Comparison of ENCODE assay signal across 8 cellular contexts in genomic region chr20:63497946-63498935, GRCh38. TPM values are rescaled to one million over a fixed set of nuclear protein-coding genes. Genes with fewer than 3 reads are reported as not detected.
DNase-seq lines count a peak whose midpoint lies in the region; ATAC-seq and TF ChIP-seq lines count a peak whose summit lies in the region.
"Had no signal": no experiment of that assay in that cellular context is flagged by ENCODE, and none has a peak within 500 bp of the region (broad histone marks: within the 10 kb centered on the region; RNA-seq: fewer than 3 reads in every experiment).

No MANE protein-coding gene starts in this region.

- no peaks in the 10 kb centered on the region; the same call in 1 of the 2 replicates for H4K20me1 ChIP-seq in SK-N-SH (ENCODE audit: insufficient read depth)

- H3K9ac ChIP-seq in SK-N-SH = no peak overlapping the region

- TF ChIP-seq EP300 in SK-N-SH (IDR thresholded peaks at IDR 0.05; ENCODE audit: borderline replicate concordance in 1 of 2, low read depth in 1 of 2, low read length in 1 of 2) = no peak

- in situ Hi-C loops in HAP-1 (cut with MboI; ENCODE audit: low sequenced_read_pairs) = no loop called here
- in situ Hi-C loops in gastrocnemius medialis (cut with MboI; ENCODE audit: low sequenced_read_pairs in 4 of 4) = no loop called here

- H3K4me3 ChIP-seq in HAP-1 (peak overlapping the region; percentile 68), SK-N-SH (ENCODE audit: low read depth in 2 of 2, low read length in 1 of 2) (peak overlapping the region; percentile 52 to 53; a peak in 3 of 4 replicates), heart right ventricle (peak overlapping the region; percentile 45 to 67 (median 60)), gastrocnemius medialis (peak overlapping the region; percentile 67 to 88 (median 84))

- H3K27me3 ChIP-seq in HAP-1 (ENCODE audit: low read depth) (no peaks in the 10 kb centered on the region), SK-N-SH (ENCODE audit: insufficient read depth) (no peaks in the 10 kb centered on the region), heart right ventricle (peaks cover 0 to 64% (median 44%) of the 10 kb centered on the region in 7 donors), gastrocnemius medialis (no peaks in the 10 kb centered on the region)

- no peak for TF ChIP-seq CTCF in SK-N-SH (IDR thresholded peaks at IDR 0.05)
- TF ChIP-seq CTCF in heart right ventricle (IDR thresholded peaks at IDR 0.05) = no peak
- TF ChIP-seq CTCF in gastrocnemius medialis (IDR thresholded peaks at IDR 0.05 in 4 of 5, conservative IDR thresholded peaks at IDR 0.05 in 1 of 5) = no peak

- peaks cover 15% of the 10 kb centered on the region for H3K4me1 ChIP-seq in HAP-1
- H3K4me1 ChIP-seq in SK-N-SH (ENCODE audit: control insufficient read depth in 1 of 2, insufficient read depth in 2 of 2, low read depth in 1 of 2, low read length in 1 of 2) = peaks cover 0 to 47% of the 10 kb centered on the region in 2 experiments; a peak in 1 of 4 replicates
- peaks cover 10 to 63% (median 48%) of the 10 kb centered on the region in 9 donors for H3K4me1 ChIP-seq in heart right ventricle
- H3K4me1 ChIP-seq in gastrocnemius medialis = peaks cover 35 to 64% of the 10 kb centered on the region in 2 donors

- POLR2A ChIA-PET in SK-N-SH (lab: Yijun Ruan, JAX) = interaction anchor here (0.8 to 3.3 kb wide), 3 partner anchors 23 to 41 kb away, joined by 4 to 31 read pairs (median 10); partner anchors contain the start of gene PPDPF

- H3K36me3 Mint-ChIP-seq in activated T-cell treated with anti-CD3 and anti-CD28 coated beads, Interleukin-2, amount 50 U/mL, for 4 hours (ENCODE audit: insufficient read depth) = no peaks in the 10 kb centered on the region

- H3K4me3 Mint-ChIP-seq in activated T-cell treated with anti-CD3 and anti-CD28 coated beads, Interleukin-2, amount 50 U/mL, for 4 hours = no peak overlapping the region

- H3K27me3 Mint-ChIP-seq in activated T-cell treated with anti-CD3 and anti-CD28 coated beads, Interleukin-2, amount 50 U/mL, for 4 hours (ENCODE audit: low read depth) = peaks cover 16% of the 10 kb centered on the region

- ATAC-seq in heart right ventricle (peak; percentile 12 to 62 (median 50)), gastrocnemius medialis (peak; percentile 22 to 33), GM21515 (IDR thresholded peaks at IDR 0.05; ENCODE audit: unreplicated experiment) (no peak), HG03196 (IDR thresholded peaks at IDR 0.05; ENCODE audit: unreplicated experiment) (no peak)
- ATAC-seq in activated T-cell treated with anti-CD3 and anti-CD28 coated beads, Interleukin-2, amount 50 U/mL, for 4 hours = no peak

- no peak overlapping the region for H2AFZ ChIP-seq in SK-N-SH (ENCODE audit: low read depth)

- CTCF ChIA-PET in SK-N-SH (lab: Yijun Ruan, JAX) = interaction anchor here (1.0 to 3.4 kb wide), 6 partner anchors 15 to 40 kb away, joined by 3 to 76 read pairs (median 27); partner anchors contain the start of genes PPDPF and PTK6

- H3K9me3 ChIP-seq in HAP-1 = no peaks in the 10 kb centered on the region
- no peaks in the 10 kb centered on the region for H3K9me3 ChIP-seq in SK-N-SH
- no peaks in the 10 kb centered on the region for H3K9me3 ChIP-seq in heart right ventricle
- no peaks in the 10 kb centered on the region for H3K9me3 ChIP-seq in gastrocnemius medialis
- H3K9me3 ChIP-seq: neutrophil had no signal

- no peak; the same call in 1 of the 2 replicates for TF ChIP-seq RAD21 in SK-N-SH (IDR thresholded peaks at IDR 0.05; ENCODE audit: low read length)

- no peaks in the 10 kb centered on the region for H3K9me2 ChIP-seq in SK-N-SH

- peaks cover 7% of the 10 kb centered on the region for H3F3A ChIP-seq in SK-N-SH (replicated peaks; ENCODE audit: insufficient read depth)

- H3K9me3 Mint-ChIP-seq in activated T-cell treated with anti-CD3 and anti-CD28 coated beads, Interleukin-2, amount 50 U/mL, for 4 hours = no peaks in the 10 kb centered on the region

- no peaks in the 10 kb centered on the region for H3K79me2 ChIP-seq in SK-N-SH (ENCODE audit: insufficient read depth)

- peak; percentile 73 to 87 for TF ChIP-seq POLR2A in gastrocnemius medialis (IDR thresholded peaks at IDR 0.05)

- H3K4me1 Mint-ChIP-seq in activated T-cell treated with anti-CD3 and anti-CD28 coated beads, Interleukin-2, amount 50 U/mL, for 4 hours (ENCODE audit: low read depth) = peaks cover 4% of the 10 kb centered on the region

- 4% methylated on average over 16 of the region's 60 CpGs for WGBS in SK-N-SH (ENCODE audit: low lambda C conversion rate)
- WGBS in heart right ventricle, 2 donors = 5 to 7% methylated on average over 48 to 58 of the region's 60 CpGs

- H3K27ac ChIP-seq in SK-N-SH (ENCODE audit: low read depth in 2 of 2, low read length in 1 of 2) (peak overlapping the region in 1 of 2 experiments; percentile 82; a peak in 2 of 4 replicates), heart right ventricle (peak overlapping the region; percentile 75 to 98 (median 91)), gastrocnemius medialis (peak overlapping the region; percentile 94 to 100 (median 98))
- H3K27ac ChIP-seq: neutrophil had no signal

- intact Hi-C loops in heart right ventricle (cut with DNase I) = loop anchor here in 4 of 10 donors (1.0 to 5.0 kb wide), 3 partner anchors 22 to 1121 kb away; partner anchors contain the start of gene PPDPF (in 4 of the 4)
- intact Hi-C loops in gastrocnemius medialis (cut with DNase I; ENCODE audit: low total_unique reads) = no loop called here

- H3K36me3 ChIP-seq in HAP-1 (replicated peaks) (peaks cover 43% of the 10 kb centered on the region), SK-N-SH (replicated peaks in 1 of 2; ENCODE audit: control insufficient read depth in 1 of 2, insufficient read depth in 2 of 2, low read length in 1 of 2) (peaks cover 0 to 6% of the 10 kb centered on the region in 2 experiments), heart right ventricle (peaks cover 0 to 26% (median 0%) of the 10 kb centered on the region in 9 donors), gastrocnemius medialis (peaks cover 0 to 26% of the 10 kb centered on the region in 2 donors)
- H3K36me3 ChIP-seq: neutrophil had no signal

- DNase-seq in HAP-1 (ENCODE audit: low spot score in 2 of 2) (peak in 1 of 2 experiments; percentile 75), SK-N-SH (peak; percentile 90), heart right ventricle (peak in 1 of 2 donors; percentile 65), gastrocnemius medialis (peak; percentile 89 to 94)
- DNase-seq in activated T-cell treated with anti-CD3 and anti-CD28 coated beads, Interleukin-2, amount 50 U/mL, for 4 hours = no peak

- peak overlapping the region; percentile 69 for H3K4me2 ChIP-seq in SK-N-SH

TF ChIP-seq in SK-N-SH, 30 proteins besides CTCF, POLR2A, EP300 and RAD21 (continues in another document):
- TF ChIP-seq FOSL2 (IDR thresholded peaks at IDR 0.05; ENCODE audit: borderline replicate concordance, low read depth) (peak; percentile 62; the same call in 1 of the 2 replicates), IRF3 (IDR thresholded peaks at IDR 0.05; ENCODE audit: low read depth, low read length) (no peak), TCF12 (IDR thresholded peaks at IDR 0.05) (peak; percentile 10; the same call in 1 of the 2 replicates)

RNA-seq across cellular contexts. Expression of gene EEF1A2, which starts 0.6 kb away (rescaled TPM):
- polyA plus RNA-seq in SK-N-SH (2012; rRNA removed) (9.2 and 16.5 TPM in 2 replicates), heart right ventricle (1,000 to 10,000 TPM in 1 of 2 donors, 100 to 1,000 TPM in 1; 881 to 1,465 TPM)
- polyA plus RNA-seq in SK-N-SH (2012; cell fraction: cytosol; rRNA removed) = 14.3 and 20.1 TPM in 2 replicates
- 21.6 and 29.5 TPM in 2 replicates for polyA plus RNA-seq in SK-N-SH (2012; cell fraction: nucleus; rRNA removed)
- total RNA-seq in heart right ventricle (1,000 to 10,000 TPM; 1,074 to 1,437 (median 1,307) TPM), gastrocnemius medialis (1,000 to 10,000 TPM; 1,736 to 2,603 (median 2,395) TPM)
- total RNA-seq in activated T-cell treated with anti-CD3 and anti-CD28 coated beads, Interleukin-2, amount 50 U/mL, for 4 hours = under 1 TPM; 0.63 to 0.96 (median 0.74) TPM

RNA-seq across cellular contexts. Expression of gene PPDPF, which starts 22.3 kb away (rescaled TPM):
- 20.0 and 71.4 TPM in 2 replicates for polyA plus RNA-seq in SK-N-SH (2012; rRNA removed)
- 45.7 and 81.9 TPM in 2 replicates for polyA plus RNA-seq in SK-N-SH (2012; cell fraction: cytosol; rRNA removed)
- polyA plus RNA-seq in SK-N-SH (2012; cell fraction: nucleus; rRNA removed) = 48.9 and 78.6 TPM in 2 replicates
- total RNA-seq in heart right ventricle = 100 to 1,000 TPM; 186 to 433 (median 269) TPM
- 100 to 1,000 TPM; 261 to 324 TPM for polyA plus RNA-seq in heart right ventricle
- total RNA-seq in gastrocnemius medialis = 100 to 1,000 TPM in 1 of 4 donors, 10 to 100 TPM in 3; 50.2 to 207 (median 76.1) TPM
- 100 to 1,000 TPM; 137 to 171 (median 165) TPM for total RNA-seq in activated T-cell treated with anti-CD3 and anti-CD28 coated beads, Interleukin-2, amount 50 U/mL, for 4 hours

RNA-seq across cellular contexts. Expression of gene KCNQ2, which starts 25.8 kb away (rescaled TPM):
- polyA plus RNA-seq in SK-N-SH (2012; rRNA removed) (3.9 and 8.3 TPM in 2 replicates), heart right ventricle (under 1 TPM in 1 of 2 donors, not detected in 1; 0.03 TPM)
- 4.3 and 10.1 TPM in 2 replicates for polyA plus RNA-seq in SK-N-SH (2012; cell fraction: cytosol; rRNA removed)
- polyA plus RNA-seq in SK-N-SH (2012; cell fraction: nucleus; rRNA removed) = 4.0 and 7.9 TPM in 2 replicates
- total RNA-seq in heart right ventricle (1 to 10 TPM in 3 of 10 donors, under 1 TPM in 1, not detected in 6; 0.26 to 3.8 (median 1.9) TPM), gastrocnemius medialis (not detected)
- total RNA-seq in activated T-cell treated with anti-CD3 and anti-CD28 coated beads, Interleukin-2, amount 50 U/mL, for 4 hours = not detected

RNA-seq across cellular contexts. Expression of gene PTK6, which starts 38.9 kb away (rescaled TPM):
- polyA plus RNA-seq in SK-N-SH (2012; rRNA removed) (0.07 and 0.13 TPM in 2 replicates), heart right ventricle (under 1 TPM in 1 of 2 donors, not detected in 1; 0.03 TPM)
- 0.06 and 0.16 TPM in 2 replicates for polyA plus RNA-seq in SK-N-SH (2012; cell fraction: cytosol; rRNA removed)
- polyA plus RNA-seq in SK-N-SH (2012; cell fraction: nucleus; rRNA removed) = 0.26 and 0.27 TPM in 2 replicates
- total RNA-seq in heart right ventricle (under 1 TPM in 2 of 10 donors, not detected in 8; 0.06 to 0.28 TPM), gastrocnemius medialis (under 1 TPM in 1 of 4 donors, not detected in 3; 0.36 TPM)
- total RNA-seq in activated T-cell treated with anti-CD3 and anti-CD28 coated beads, Interleukin-2, amount 50 U/mL, for 4 hours = under 1 TPM; 0.13 to 0.21 (median 0.16) TPM

RNA-seq across cellular contexts. Expression of gene SRMS, which starts 49.3 kb away (rescaled TPM):
- polyA plus RNA-seq in SK-N-SH (2012; rRNA removed) = not detected in 2 replicates
- not detected in 2 replicates for polyA plus RNA-seq in SK-N-SH (2012; cell fraction: cytosol; rRNA removed)
- polyA plus RNA-seq in SK-N-SH (2012; cell fraction: nucleus; rRNA removed) = 0.05 TPM in 1 of 2 replicates, not detected in the other
- not detected for total RNA-seq in heart right ventricle
- polyA plus RNA-seq in heart right ventricle = not detected
- not detected for total RNA-seq in gastrocnemius medialis
- total RNA-seq in activated T-cell treated with anti-CD3 and anti-CD28 coated beads, Interleukin-2, amount 50 U/mL, for 4 hours = not detected

Comparison
In these comparisons a context has a peak if more than half of its experiments do, and no peak if none do; other contexts are left out.
1. ATAC-seq: peak in heart right ventricle (8 of 8) and gastrocnemius medialis (2 of 2); none in GM21515 (single experiment), activated T-cell treated with anti-CD3 and anti-CD28 coated beads, Interleukin-2, amount 50 U/mL, for 4 hours (0 of 2) and HG03196 (single experiment).
2. RNA of gene EEF1A2, which starts 0.6 kb away (total RNA-seq): 1,736 to 2,603 TPM in gastrocnemius medialis and 1,074 to 1,437 TPM in heart right ventricle; 0.63 to 0.96 TPM in activated T-cell treated with anti-CD3 and anti-CD28 coated beads, Interleukin-2, amount 50 U/mL, for 4 hours; every median in the first group is over 100 times any median in the second.
3. Peak in every context shown above with its lines, with median percentiles within 50 percentile points of each other: H3K4me3 ChIP-seq.